Comparison of ENCODE assay signal across 8 cellular contexts in genomic region chr1:156123356-156124196, GRCh38. TPM values are rescaled to one million over a fixed set of nuclear protein-coding genes. Genes with fewer than 3 reads are reported as not detected.
DNase-seq lines count a peak whose midpoint lies in the region; ATAC-seq, FAIRE-seq and TF ChIP-seq lines count a peak whose summit lies in the region.

No MANE protein-coding gene starts in this region.

- peak overlapping the region; percentile 3 for H3K4me3 Mint-ChIP-seq in nephron progenitor cell
- H3K4me3 Mint-ChIP-seq in type B pancreatic cell: peak overlapping the region; percentile 86

- peak overlapping the region; percentile 27 for H3K27ac Mint-ChIP-seq in nephron progenitor cell
- H3K27ac Mint-ChIP-seq in type B pancreatic cell: peak overlapping the region; percentile 100

- no peaks in the 10 kb centered on the region for H3K9me3 Mint-ChIP-seq in nephron progenitor cell
- H3K9me3 Mint-ChIP-seq in type B pancreatic cell: no peaks in the 10 kb centered on the region

- H3K4me3 ChIP-seq in fibroblast of the aortic adventitia (ENCODE audit: low read depth, low read length): peak overlapping the region; percentile 66

- TF ChIP-seq CTCF in fibroblast of the aortic adventitia (IDR thresholded peaks at IDR 0.05; ENCODE audit: insufficient read depth, low read length) (peak; percentile 45), nephron progenitor cell (IDR thresholded peaks at IDR 0.05) (no peak), type B pancreatic cell (conservative IDR thresholded peaks at IDR 0.05) (peak; percentile 43)

- DNase-seq in D341Med (ENCODE audit: low spot score) (peak; percentile 88), LoVo (ENCODE audit: low spot score) (peak; percentile 97), RCC 7860 (ENCODE audit: low spot score) (peak; percentile 96), fibroblast of the aortic adventitia (ENCODE audit: low read depth) (peak; percentile 98), nephron progenitor cell (no peak), type B pancreatic cell (ENCODE audit: extremely low spot score, unreplicated experiment) (peak; percentile 81)
- peak; percentile 66 for DNase-seq in activated effector memory CD4-positive, alpha-beta T cell treated with Interleukin-2 at 50 U/mL for 16 hours

- H3K4me1 Mint-ChIP-seq in nephron progenitor cell: peaks cover 74% of the 10 kb centered on the region
- H3K4me1 Mint-ChIP-seq in type B pancreatic cell (ENCODE audit: unreplicated experiment): peaks cover 46% of the 10 kb centered on the region

- H3K36me3 Mint-ChIP-seq in nephron progenitor cell (ENCODE audit: low read depth) (peaks cover 8% of the 10 kb centered on the region), type B pancreatic cell (peaks cover 3% of the 10 kb centered on the region)

- no peak for ATAC-seq in HG02759 (IDR thresholded peaks at IDR 0.05; ENCODE audit: unreplicated experiment)

- no peaks in the 10 kb centered on the region for H3K27me3 Mint-ChIP-seq in nephron progenitor cell (ENCODE audit: low read depth, poor library complexity)
- H3K27me3 Mint-ChIP-seq in type B pancreatic cell: no peaks in the 10 kb centered on the region

- FAIRE-seq in RCC 7860 (lab: Jason Lieb, UNC): peak; percentile 69

RNA-seq across cellular contexts. Expression of gene LMNA, which starts 9.1 kb away (rescaled TPM):
- 502 and 1,039 TPM in 2 replicates for total RNA-seq in fibroblast of the aortic adventitia (ENCODE audit: low replicate concordance)
- 141 and 400 TPM in 2 replicates for total RNA-seq in type B pancreatic cell (ENCODE audit: low replicate concordance)

RNA-seq across cellular contexts. Expression of gene SEMA4A, which starts 29.8 kb away (rescaled TPM):
- total RNA-seq in fibroblast of the aortic adventitia (ENCODE audit: low replicate concordance): 1.4 and 3.2 TPM in 2 replicates
- 7.1 and 12.9 TPM in 2 replicates for total RNA-seq in type B pancreatic cell (ENCODE audit: low replicate concordance)

RNA-seq across cellular contexts. Expression of gene MEX3A, which starts 41.3 kb away (rescaled TPM):
- 0.90 TPM in 2 replicates for total RNA-seq in fibroblast of the aortic adventitia (ENCODE audit: low replicate concordance)
- 31.0 and 61.9 TPM in 2 replicates for total RNA-seq in type B pancreatic cell (ENCODE audit: low replicate concordance)

Comparison
In these comparisons a context has a peak if more than half of its experiments do, and no peak if none do; other contexts are left out.
1. RNA of gene MEX3A, which starts 41.3 kb away (total RNA-seq): 31.0 to 61.9 TPM in type B pancreatic cell; 0.90 TPM in fibroblast of the aortic adventitia; every median in the first group is over 10 times any median in the second.